11 cellular contexts compared by ENCODE assay signal in the genomic region with DNA sequence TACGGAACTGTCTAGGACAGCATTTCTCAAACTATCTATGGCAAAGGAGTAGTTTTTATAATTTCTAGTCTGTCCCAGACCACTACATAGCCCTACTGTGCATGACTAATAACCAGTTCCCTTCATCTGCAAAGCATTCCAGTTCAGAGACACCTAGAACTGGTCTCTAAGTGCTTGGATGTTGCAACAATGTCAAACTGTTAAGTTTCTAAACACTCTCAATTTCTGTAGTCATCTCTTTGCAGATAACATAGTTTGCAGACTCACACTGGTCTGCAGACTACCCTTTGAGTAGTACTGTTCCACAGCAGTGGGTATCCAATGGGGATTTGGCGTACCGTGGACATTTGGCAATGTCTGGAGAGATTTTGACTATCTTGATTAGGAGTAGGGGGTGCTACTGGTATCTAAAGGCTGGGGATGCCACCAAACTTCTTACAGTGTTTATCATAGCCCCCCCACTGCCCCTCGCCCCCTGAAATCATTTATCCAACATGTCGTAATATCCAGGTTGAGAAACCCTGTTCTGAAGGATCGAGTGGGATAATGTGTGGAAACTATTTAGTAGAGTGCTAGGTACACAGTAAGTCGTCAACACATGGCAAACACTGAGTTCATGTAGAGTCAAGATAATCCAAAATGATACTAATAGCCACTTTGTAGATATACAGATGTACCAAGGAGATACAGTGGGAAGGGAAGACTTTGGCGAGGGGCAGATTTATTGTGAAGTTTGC. TPM values are rescaled to one million over a fixed set of nuclear protein-coding genes. Genes with fewer than 3 reads are reported as not detected.
DNase-seq lines count a peak whose midpoint lies in the region; ATAC-seq and TF ChIP-seq lines count a peak whose summit lies in the region.
"Had no signal": no experiment of that assay in that cellular context is flagged by ENCODE, and none has a peak within 500 bp of the region (broad histone marks: within the 10 kb centered on the region; RNA-seq: fewer than 3 reads in every experiment).

No MANE protein-coding gene starts in this region.

- peak overlapping the region; percentile 11 for H3K27ac Mint-ChIP-seq in activated naive CD4-positive, alpha-beta T cell treated with anti-CD3 and anti-CD28 coated beads, Interleukin-2, amount 10 ng/mL, durations not matched to agents 7 days and 5 days
- H3K27ac Mint-ChIP-seq in T-helper 17 cell: peak overlapping the region; percentile 67
- H3K27ac Mint-ChIP-seq in stimulated activated naive B cell treated with anti-CD40 and anti-IgM and Interleukin-4, amounts not matched to agents 10 μg/mL and 1 μg/mL and 100 μg/mL, for 72 hours: no peak overlapping the region

- no peaks in the 10 kb centered on the region for H3K9me3 Mint-ChIP-seq in activated naive CD4-positive, alpha-beta T cell treated with anti-CD3 and anti-CD28 coated beads, Interleukin-2, amount 10 ng/mL, durations not matched to agents 7 days and 5 days
- peaks cover 0 to 3% of the 10 kb centered on the region in 2 donors for H3K9me3 Mint-ChIP-seq in stimulated activated naive B cell treated with anti-CD40 and anti-IgM and Interleukin-4, amounts not matched to agents 10 μg/mL and 1 μg/mL and 100 μg/mL, for 72 hours

- no peaks in the 10 kb centered on the region for H3K9me3 ChIP-seq in T-helper 17 cell (ENCODE audit: control insufficient read depth, low read length, poor library complexity, severe bottlenecking)

- H3K4me3 Mint-ChIP-seq in activated naive CD4-positive, alpha-beta T cell treated with anti-CD3 and anti-CD28 coated beads, Interleukin-2, amount 10 ng/mL, durations not matched to agents 7 days and 5 days: peak overlapping the region; percentile 81
- H3K4me3 Mint-ChIP-seq in T-helper 17 cell: peak overlapping the region; percentile 39
- H3K4me3 Mint-ChIP-seq in stimulated activated naive B cell treated with anti-CD40 and anti-IgM and Interleukin-4, amounts not matched to agents 10 μg/mL and 1 μg/mL and 100 μg/mL, for 72 hours: peak overlapping the region; percentile 8 to 25

- no peak for DNase-seq in activated naive CD4-positive, alpha-beta T cell treated with anti-CD3 and anti-CD28 coated beads, Interleukin-2, amount 10 ng/mL, durations not matched to agents 7 days and 5 days
- no peak for DNase-seq in activated naive CD4-positive, alpha-beta T cell treated with anti-CD3 and anti-CD28 coated beads, Interleukin-2, amount 50 U/mL, for 16 hours
- no peak for DNase-seq in T-helper 17 cell
- DNase-seq in fibroblast of villous mesenchyme (ENCODE audit: low read depth): peak; percentile 49
- no peak for DNase-seq in stimulated activated naive B cell treated with anti-CD40 and anti-IgM and Interleukin-4, amounts not matched to agents 10 μg/mL and 1 μg/mL and 100 μg/mL, for 72 hours
- DNase-seq in HuH-7 (ENCODE audit: low spot score): no peak
- DNase-seq in SK-N-DZ (ENCODE audit: low spot score): no peak
- DNase-seq: left cardiac atrium, NCI-H1930, Right ventricle myocardium superior had no signal

- TF ChIP-seq CTCF in fibroblast of villous mesenchyme (IDR thresholded peaks at IDR 0.05; ENCODE audit: insufficient read depth, low read depth, low read length): no peak

- H3K4me3 ChIP-seq in fibroblast of villous mesenchyme (ENCODE audit: low read depth, low read length): no peak overlapping the region

- H3K36me3 Mint-ChIP-seq in activated naive CD4-positive, alpha-beta T cell treated with anti-CD3 and anti-CD28 coated beads, Interleukin-2, amount 10 ng/mL, durations not matched to agents 7 days and 5 days: peaks cover 20% of the 10 kb centered on the region
- H3K36me3 Mint-ChIP-seq in T-helper 17 cell (ENCODE audit: low read depth): peaks cover 5% of the 10 kb centered on the region
- peaks cover 14 to 16% of the 10 kb centered on the region in 2 donors for H3K36me3 Mint-ChIP-seq in stimulated activated naive B cell treated with anti-CD40 and anti-IgM and Interleukin-4, amounts not matched to agents 10 μg/mL and 1 μg/mL and 100 μg/mL, for 72 hours

- ATAC-seq in T-helper 17 cell (no peak), GM19035 (IDR thresholded peaks at IDR 0.05; ENCODE audit: unreplicated experiment) (no peak)
- no peak for ATAC-seq in stimulated activated naive B cell treated with anti-CD40 and anti-IgM and Interleukin-4, amounts not matched to agents 10 μg/mL and 1 μg/mL and 100 μg/mL, for 72 hours (replicated peaks)
- ATAC-seq: left cardiac atrium had no signal

- no peaks in the 10 kb centered on the region for H3K27me3 Mint-ChIP-seq in activated naive CD4-positive, alpha-beta T cell treated with anti-CD3 and anti-CD28 coated beads, Interleukin-2, amount 10 ng/mL, durations not matched to agents 7 days and 5 days
- no peaks in the 10 kb centered on the region for H3K27me3 Mint-ChIP-seq in T-helper 17 cell
- no peaks in the 10 kb centered on the region for H3K27me3 Mint-ChIP-seq in stimulated activated naive B cell treated with anti-CD40 and anti-IgM and Interleukin-4, amounts not matched to agents 10 μg/mL and 1 μg/mL and 100 μg/mL, for 72 hours

- CTCF ChIA-PET in activated naive CD4-positive, alpha-beta T cell treated with anti-CD3 and anti-CD28 coated beads, Interleukin-2, amount 10 ng/mL, durations not matched to agents 7 days and 5 days (lab: Charles Lee): interaction anchor here (1.4 kb wide), 1 partner anchor 33 kb away, joined by 4 read pairs; no protein-coding TSS in a partner anchor

- peaks cover 57% of the 10 kb centered on the region for H3K4me1 Mint-ChIP-seq in activated naive CD4-positive, alpha-beta T cell treated with anti-CD3 and anti-CD28 coated beads, Interleukin-2, amount 10 ng/mL, durations not matched to agents 7 days and 5 days
- peaks cover 22% of the 10 kb centered on the region for H3K4me1 Mint-ChIP-seq in T-helper 17 cell
- peaks cover 36 to 54% of the 10 kb centered on the region in 2 donors for H3K4me1 Mint-ChIP-seq in stimulated activated naive B cell treated with anti-CD40 and anti-IgM and Interleukin-4, amounts not matched to agents 10 μg/mL and 1 μg/mL and 100 μg/mL, for 72 hours

RNA-seq across cellular contexts. Expression of a gene that starts 1.7 kb away (rescaled TPM):
- total RNA-seq in T-helper 17 cell (10 to 100 TPM; 12.7 to 20.2 TPM), fibroblast of villous mesenchyme (6.8 and 9.5 TPM in 2 replicates)
- polyA plus RNA-seq in SK-N-DZ (2014; cell fraction: cytosol; rRNA removed): 31.9 and 43.3 TPM in 2 replicates
- 16.3 and 20.0 TPM in 2 replicates for polyA plus RNA-seq in SK-N-DZ (2014; cell fraction: nucleus; rRNA removed)

RNA-seq across cellular contexts. Expression of a gene that starts 47.4 kb away (rescaled TPM):
- total RNA-seq in T-helper 17 cell: 10 to 100 TPM; 78.8 to 87.5 TPM
- total RNA-seq in fibroblast of villous mesenchyme: 144 and 195 TPM in 2 replicates
- 40.7 and 64.8 TPM in 2 replicates for polyA plus RNA-seq in SK-N-DZ (2014; cell fraction: cytosol; rRNA removed)
- polyA plus RNA-seq in SK-N-DZ (2014; cell fraction: nucleus; rRNA removed): 70.7 and 95.2 TPM in 2 replicates

RNA-seq across cellular contexts. Expression of a gene that starts 50.5 kb away (rescaled TPM):
- total RNA-seq in T-helper 17 cell: 10 to 100 TPM; 84.9 to 95.9 TPM
- total RNA-seq in fibroblast of villous mesenchyme: 42.5 and 54.4 TPM in 2 replicates
- 11.4 and 14.0 TPM in 2 replicates for polyA plus RNA-seq in SK-N-DZ (2014; cell fraction: cytosol; rRNA removed)
- 19.4 and 29.2 TPM in 2 replicates for polyA plus RNA-seq in SK-N-DZ (2014; cell fraction: nucleus; rRNA removed)

Comparison
In these comparisons a context has a peak if more than half of its experiments do, and no peak if none do; other contexts are left out.
1. H3K4me3 Mint-ChIP-seq: peak in every context shown above with its lines; median percentile 81 in activated naive CD4-positive, alpha-beta T cell treated with anti-CD3 and anti-CD28 coated beads, Interleukin-2, amount 10 ng/mL, durations not matched to agents 7 days and 5 days; 39 in T-helper 17 cell; 16 in stimulated activated naive B cell treated with anti-CD40 and anti-IgM and Interleukin-4, amounts not matched to agents 10 μg/mL and 1 μg/mL and 100 μg/mL, for 72 hours.